ENCODE assay signal across 26 cellular contexts in genomic region chr9:804026-804425, GRCh38. TPM values are rescaled to one million over a fixed set of nuclear protein-coding genes. Genes with fewer than 3 reads are reported as not detected.
"Had no signal": no experiment of that assay in that cellular context is flagged by ENCODE, and none has a peak within 500 bp of the region (broad histone marks: within the 10 kb centered on the region; RNA-seq: fewer than 3 reads in every experiment).

No MANE protein-coding gene starts in this region.

- H3K27ac Mint-ChIP-seq: dendritic cell treated with granulocyte-macrophage colony-stimulating factor and Interleukin-4, amounts not matched to agents 40 ng/mL and 50 ng/mL, for 4 days; endodermal cell; naive B cell; nephron; stimulated activated memory B cell treated with anti-CD40 and anti-IgM and Interleukin-4, amounts not matched to agents 10 μg/mL and 1 μg/mL and 100 μg/mL, for 72 hours had no signal

- H3K4me1 Mint-ChIP-seq: endodermal cell; naive B cell; stimulated activated memory B cell treated with anti-CD40 and anti-IgM and Interleukin-4, amounts not matched to agents 10 μg/mL and 1 μg/mL and 100 μg/mL, for 72 hours had no signal

- H3K4me3 Mint-ChIP-seq: dendritic cell treated with granulocyte-macrophage colony-stimulating factor and Interleukin-4, amounts not matched to agents 40 ng/mL and 50 ng/mL, for 4 days; endodermal cell; nephron; stimulated activated memory B cell treated with anti-CD40 and anti-IgM and Interleukin-4, amounts not matched to agents 10 μg/mL and 1 μg/mL and 100 μg/mL, for 72 hours; stimulated activated naive CD8-positive, alpha-beta T cell treated with anti-CD3 and anti-CD28 coated beads, Interleukin-15, Interleukin-2, amounts not matched to agents 100 ng/mL and 50 ng/mL, for 24 hours had no signal

- H3K4me3 ChIP-seq: lung, pancreas, prostate gland, right lobe of liver, testis, tibial nerve had no signal

- H3K4me1 ChIP-seq: pancreas, right lobe of liver, testis had no signal

- H3K36me3 Mint-ChIP-seq: naive B cell; stimulated activated memory B cell treated with anti-CD40 and anti-IgM and Interleukin-4, amounts not matched to agents 10 μg/mL and 1 μg/mL and 100 μg/mL, for 72 hours had no signal

- H3K27ac ChIP-seq: pancreas, prostate gland, right lobe of liver, testis, tibial nerve had no signal

- ATAC-seq: left colon; left ventricle myocardium superior; pancreas; right lobe of liver; stimulated activated memory B cell treated with anti-CD40 and anti-IgM and Interleukin-4, amounts not matched to agents 10 μg/mL and 1 μg/mL and 100 μg/mL, for 72 hours had no signal

- H3K9me3 ChIP-seq: pancreas, prostate gland, right lobe of liver, testis, tibial nerve had no signal

- H3K36me3 ChIP-seq: pancreas, prostate gland, right lobe of liver, tibial nerve had no signal

- H3K27me3 Mint-ChIP-seq: stimulated activated memory B cell treated with anti-CD40 and anti-IgM and Interleukin-4, amounts not matched to agents 10 μg/mL and 1 μg/mL and 100 μg/mL, for 72 hours had no signal

- FAIRE-seq: colon, pancreas had no signal

- H3K27me3 ChIP-seq: pancreas, right lobe of liver, testis, tibial nerve had no signal

- DNase-seq: cerebellar nuclear complex; effector CD4-positive, alpha-beta T cell; endodermal cell; foreskin melanocyte; head of caudate nucleus; hippocampal formation; islet precursor cell; left colon; left ventricle myocardium superior; mesendoderm; naive B cell; occipital lobe; pancreas; retina; right lobe of liver; stimulated activated CD4-positive, alpha-beta T cell treated with anti-CD3 and anti-CD28 coated beads, Interleukin-4, amount 100 ng/mL, for 1 hour; testis had no signal

- H3K9me3 Mint-ChIP-seq: dendritic cell treated with granulocyte-macrophage colony-stimulating factor and Interleukin-4, amounts not matched to agents 40 ng/mL and 50 ng/mL, for 4 days; endodermal cell; naive B cell; nephron; stimulated activated memory B cell treated with anti-CD40 and anti-IgM and Interleukin-4, amounts not matched to agents 10 μg/mL and 1 μg/mL and 100 μg/mL, for 72 hours; stimulated activated naive CD8-positive, alpha-beta T cell treated with anti-CD3 and anti-CD28 coated beads, Interleukin-15, Interleukin-2, amounts not matched to agents 100 ng/mL and 50 ng/mL, for 24 hours had no signal

RNA-seq across cellular contexts. Expression of gene DMRT1, which starts 37.5 kb away (rescaled TPM):
- total RNA-seq: endodermal cell, left colon, left ventricle myocardium superior, lung, pancreas, right lobe of liver, tibial nerve, urinary bladder had no signal
